In the genomic region with DNA sequence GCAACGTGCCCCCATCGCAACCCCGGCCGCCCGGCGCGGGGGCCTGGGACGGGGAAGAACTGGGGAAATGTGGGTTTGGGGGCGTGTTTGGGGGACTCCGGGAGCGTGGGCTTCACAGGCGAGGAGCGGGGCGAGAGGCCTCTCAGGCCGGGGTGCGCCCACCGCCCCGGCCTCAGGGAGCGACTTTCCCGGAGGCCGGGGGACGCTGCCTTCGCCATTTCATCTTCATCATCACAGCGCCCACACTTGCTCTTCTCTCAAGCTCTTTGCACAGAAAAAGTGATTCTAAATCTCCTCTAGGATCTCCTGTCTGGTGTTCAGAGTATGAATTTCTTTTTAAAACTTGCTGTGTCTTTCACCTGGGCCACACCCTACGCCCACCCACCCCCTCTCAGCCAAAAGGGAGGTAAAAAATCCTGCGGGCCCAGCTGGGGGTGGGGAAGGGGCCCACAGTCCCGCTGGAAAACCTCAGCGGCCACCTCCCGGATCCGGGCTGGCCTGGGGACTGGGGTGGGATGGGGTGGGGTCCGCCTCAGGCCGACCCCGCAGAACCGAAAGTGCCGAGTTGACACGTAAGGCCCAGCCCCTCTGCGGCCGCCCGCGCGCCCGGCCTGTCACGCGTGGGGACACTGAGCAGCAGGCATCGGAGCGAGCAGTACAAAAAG, we compare ENCODE assay signal across 8 cellular contexts. TPM values are rescaled to one million over a fixed set of nuclear protein-coding genes. Genes with fewer than 3 reads are reported as not detected.
DNase-seq lines count a peak whose midpoint lies in the region; ATAC-seq and TF ChIP-seq lines count a peak whose summit lies in the region.

No MANE protein-coding gene starts in this region.

- intact Hi-C loops in CD4-positive, alpha-beta memory T cell (cut with micrococcal nuclease): loop anchor here (1.0 to 10.0 kb wide), 10 partner anchors 7 to 1660 kb away; a partner anchor contains a TSS

- peak in 2 of 5 donors; percentile 34 to 39 for DNase-seq in CD4-positive, alpha-beta memory T cell
- DNase-seq in NCI-H748 treated with DMSO at 0.1 percent for 48 hours (lab: John Stamatoyannopoulos, UW) (no peak), AG20443 (ENCODE audit: low spot score) (no peak), glomerular visceral epithelial cell (ENCODE audit: extremely low spot score) (no peak)

- no peaks in the 10 kb centered on the region for H3K9me2 ChIP-seq in OCI-LY1 (ENCODE audit: low read depth, low read length)

- H2AFZ ChIP-seq in OCI-LY1 (ENCODE audit: low read length): no peak overlapping the region

- H3K9me3 Mint-ChIP-seq in CD4-positive, alpha-beta memory T cell: peaks cover 0 to 7% (median 0%) of the 10 kb centered on the region in 8 donors

- peak overlapping the region; percentile 91 to 98 (median 96) for H3K27ac Mint-ChIP-seq in CD4-positive, alpha-beta memory T cell

- peak overlapping the region; percentile 95 for H3K27ac ChIP-seq in CD4-positive, alpha-beta memory T cell (ENCODE audit: low read depth, low read length)
- H3K27ac ChIP-seq in OCI-LY1 (ENCODE audit: low read depth, low read length, poor library complexity, severe bottlenecking) (peak overlapping the region; percentile 98), duodenal mucosa (ENCODE audit: low read depth, low read length) (peak overlapping the region; percentile 98), muscle layer of duodenum (ENCODE audit: low read length) (peak overlapping the region; percentile 98)

- peak; percentile 8 for ATAC-seq in GM21447 (IDR thresholded peaks at IDR 0.05; ENCODE audit: unreplicated experiment)

- peaks cover 18% of the 10 kb centered on the region for H3K36me3 ChIP-seq in CD4-positive, alpha-beta memory T cell (ENCODE audit: insufficient read depth, low read length)
- H3K36me3 ChIP-seq in OCI-LY1 (ENCODE audit: insufficient read depth, low read length): peaks cover 34% of the 10 kb centered on the region
- H3K36me3 ChIP-seq in duodenal mucosa (ENCODE audit: control insufficient read depth in 1 of 2, insufficient read depth in 2 of 2, low read length in 2 of 2): peaks cover 11 to 14% of the 10 kb centered on the region in 2 donors
- peaks cover 14 to 15% of the 10 kb centered on the region in 2 donors for H3K36me3 ChIP-seq in muscle layer of duodenum (ENCODE audit: control insufficient read depth in 1 of 2, insufficient read depth in 2 of 2, low read length in 2 of 2)

- peaks cover 0 to 1% of the 10 kb centered on the region in 2 donors for H3K27me3 Mint-ChIP-seq in CD4-positive, alpha-beta memory T cell

- H3K4me3 Mint-ChIP-seq in CD4-positive, alpha-beta memory T cell: peak overlapping the region; percentile 86 to 96 (median 92)

- CTCF ChIA-PET in CD4-positive, alpha-beta memory T cell (lab: Charles Lee; ENCODE audit: partially characterized antibody): interaction anchor here (1.0 to 8.0 kb wide), 7 partner anchors 8 to 368 kb away, joined by 3 to 104 read pairs (median 4); a partner anchor contains a TSS

- peaks cover 22 to 54% of the 10 kb centered on the region in 2 donors for H3K36me3 Mint-ChIP-seq in CD4-positive, alpha-beta memory T cell

- H3K9ac ChIP-seq in OCI-LY1 (ENCODE audit: low read length) (peak overlapping the region; percentile 86), duodenal mucosa (ENCODE audit: low read depth in 1 of 2, low read length in 2 of 2) (peak overlapping the region; percentile 85 to 100)

- peaks cover 35 to 70% (median 41%) of the 10 kb centered on the region in 4 donors for H3K4me1 Mint-ChIP-seq in CD4-positive, alpha-beta memory T cell

- peaks cover 54% of the 10 kb centered on the region for H3K4me1 ChIP-seq in CD4-positive, alpha-beta memory T cell (ENCODE audit: insufficient read depth, low read length)
- peaks cover 63% of the 10 kb centered on the region for H3K4me1 ChIP-seq in OCI-LY1 (ENCODE audit: insufficient read depth, low read length, severe bottlenecking)
- peaks cover 28 to 31% of the 10 kb centered on the region in 2 donors for H3K4me1 ChIP-seq in duodenal mucosa (ENCODE audit: control insufficient read depth in 1 of 2, insufficient read depth in 2 of 2, low read length in 2 of 2)
- peaks cover 8 to 33% of the 10 kb centered on the region in 2 donors for H3K4me1 ChIP-seq in muscle layer of duodenum (ENCODE audit: control insufficient read depth in 1 of 2, insufficient read depth in 2 of 2, low read length in 2 of 2)

- peaks cover 12% of the 10 kb centered on the region for H3F3A ChIP-seq in OCI-LY1 (ENCODE audit: insufficient read depth, low read length)

- H3K4me2 ChIP-seq in OCI-LY1 (ENCODE audit: low read length): peak overlapping the region; percentile 83

- H3K27me3 ChIP-seq in CD4-positive, alpha-beta memory T cell (ENCODE audit: insufficient read depth, low read length): no peaks in the 10 kb centered on the region
- H3K27me3 ChIP-seq in OCI-LY1 (ENCODE audit: insufficient read depth, low read length): no peaks in the 10 kb centered on the region
- no peaks in the 10 kb centered on the region for H3K27me3 ChIP-seq in duodenal mucosa (ENCODE audit: control insufficient read depth in 1 of 2, insufficient read depth in 2 of 2, low read length in 2 of 2)
- no peaks in the 10 kb centered on the region for H3K27me3 ChIP-seq in muscle layer of duodenum (ENCODE audit: low read depth, low read length)

- no peak for TF ChIP-seq CTCF in OCI-LY1 (IDR thresholded peaks at IDR 0.05; ENCODE audit: low read length)

- peak overlapping the region in 1 of 2 donors; percentile 80 for H3K4me3 ChIP-seq in CD4-positive, alpha-beta memory T cell (ENCODE audit: low read length in 2 of 2)
- H3K4me3 ChIP-seq in OCI-LY1 (ENCODE audit: low read depth, low read length, poor library complexity, severe bottlenecking): peak overlapping the region; percentile 80
- H3K4me3 ChIP-seq in duodenal mucosa (ENCODE audit: low read depth in 1 of 2, low read length in 2 of 2): peak overlapping the region; percentile 76 to 87
- peak overlapping the region; percentile 59 to 81 for H3K4me3 ChIP-seq in muscle layer of duodenum (ENCODE audit: low read depth in 1 of 2, low read length in 2 of 2)

- POLR2A ChIA-PET in CD4-positive, alpha-beta memory T cell (lab: Charles Lee; ENCODE audit: partially characterized antibody): interaction anchor here (1.0 to 19.2 kb wide), 23 partner anchors 8 to 1641 kb away, joined by 3 to 1446 read pairs (median 11); a partner anchor contains a TSS

- H3K9me3 ChIP-seq in CD4-positive, alpha-beta memory T cell (ENCODE audit: control insufficient read depth in 1 of 2, low read length in 2 of 2): no peaks in the 10 kb centered on the region
- no peaks in the 10 kb centered on the region for H3K9me3 ChIP-seq in OCI-LY1 (ENCODE audit: low read length)
- no peaks in the 10 kb centered on the region for H3K9me3 ChIP-seq in duodenal mucosa (ENCODE audit: control insufficient read depth in 1 of 2, low read length in 2 of 2)
- no peaks in the 10 kb centered on the region for H3K9me3 ChIP-seq in muscle layer of duodenum (ENCODE audit: control insufficient read depth in 1 of 2, low read length in 2 of 2)

- H3K79me2 ChIP-seq in OCI-LY1 (ENCODE audit: insufficient read depth, low read length): peaks cover 44% of the 10 kb centered on the region

- no peaks in the 10 kb centered on the region for H4K20me1 ChIP-seq in OCI-LY1 (ENCODE audit: insufficient read depth, low read length)

RNA-seq across cellular contexts. Expression of a gene that starts 7.4 kb away (rescaled TPM):
- total RNA-seq in CD4-positive, alpha-beta memory T cell: 100 to 1,000 TPM; 232 to 238 TPM
- polyA plus RNA-seq in CD4-positive, alpha-beta memory T cell: 10 to 100 TPM; 12.5 to 14.5 TPM

RNA-seq across cellular contexts. Expression of a gene that starts 28.6 kb away (rescaled TPM):
- 1 to 10 TPM; 3.4 to 4.4 TPM for total RNA-seq in CD4-positive, alpha-beta memory T cell
- polyA plus RNA-seq in CD4-positive, alpha-beta memory T cell: 1 to 10 TPM in 1 of 2 donors, under 1 TPM in 1; 0.55 to 1.2 TPM
